ENCODE assay signal across 1 cellular context in genomic region chr7:113071465-113071864, GRCh38.
TF ChIP-seq lines count a peak whose summit lies in the region.

No MANE protein-coding gene starts in this region.

TF ChIP-seq in GM23338, 12 proteins besides CTCF, POLR2A, EP300 and RAD21 (continued from another document):
- TF ChIP-seq, protein P1, sequence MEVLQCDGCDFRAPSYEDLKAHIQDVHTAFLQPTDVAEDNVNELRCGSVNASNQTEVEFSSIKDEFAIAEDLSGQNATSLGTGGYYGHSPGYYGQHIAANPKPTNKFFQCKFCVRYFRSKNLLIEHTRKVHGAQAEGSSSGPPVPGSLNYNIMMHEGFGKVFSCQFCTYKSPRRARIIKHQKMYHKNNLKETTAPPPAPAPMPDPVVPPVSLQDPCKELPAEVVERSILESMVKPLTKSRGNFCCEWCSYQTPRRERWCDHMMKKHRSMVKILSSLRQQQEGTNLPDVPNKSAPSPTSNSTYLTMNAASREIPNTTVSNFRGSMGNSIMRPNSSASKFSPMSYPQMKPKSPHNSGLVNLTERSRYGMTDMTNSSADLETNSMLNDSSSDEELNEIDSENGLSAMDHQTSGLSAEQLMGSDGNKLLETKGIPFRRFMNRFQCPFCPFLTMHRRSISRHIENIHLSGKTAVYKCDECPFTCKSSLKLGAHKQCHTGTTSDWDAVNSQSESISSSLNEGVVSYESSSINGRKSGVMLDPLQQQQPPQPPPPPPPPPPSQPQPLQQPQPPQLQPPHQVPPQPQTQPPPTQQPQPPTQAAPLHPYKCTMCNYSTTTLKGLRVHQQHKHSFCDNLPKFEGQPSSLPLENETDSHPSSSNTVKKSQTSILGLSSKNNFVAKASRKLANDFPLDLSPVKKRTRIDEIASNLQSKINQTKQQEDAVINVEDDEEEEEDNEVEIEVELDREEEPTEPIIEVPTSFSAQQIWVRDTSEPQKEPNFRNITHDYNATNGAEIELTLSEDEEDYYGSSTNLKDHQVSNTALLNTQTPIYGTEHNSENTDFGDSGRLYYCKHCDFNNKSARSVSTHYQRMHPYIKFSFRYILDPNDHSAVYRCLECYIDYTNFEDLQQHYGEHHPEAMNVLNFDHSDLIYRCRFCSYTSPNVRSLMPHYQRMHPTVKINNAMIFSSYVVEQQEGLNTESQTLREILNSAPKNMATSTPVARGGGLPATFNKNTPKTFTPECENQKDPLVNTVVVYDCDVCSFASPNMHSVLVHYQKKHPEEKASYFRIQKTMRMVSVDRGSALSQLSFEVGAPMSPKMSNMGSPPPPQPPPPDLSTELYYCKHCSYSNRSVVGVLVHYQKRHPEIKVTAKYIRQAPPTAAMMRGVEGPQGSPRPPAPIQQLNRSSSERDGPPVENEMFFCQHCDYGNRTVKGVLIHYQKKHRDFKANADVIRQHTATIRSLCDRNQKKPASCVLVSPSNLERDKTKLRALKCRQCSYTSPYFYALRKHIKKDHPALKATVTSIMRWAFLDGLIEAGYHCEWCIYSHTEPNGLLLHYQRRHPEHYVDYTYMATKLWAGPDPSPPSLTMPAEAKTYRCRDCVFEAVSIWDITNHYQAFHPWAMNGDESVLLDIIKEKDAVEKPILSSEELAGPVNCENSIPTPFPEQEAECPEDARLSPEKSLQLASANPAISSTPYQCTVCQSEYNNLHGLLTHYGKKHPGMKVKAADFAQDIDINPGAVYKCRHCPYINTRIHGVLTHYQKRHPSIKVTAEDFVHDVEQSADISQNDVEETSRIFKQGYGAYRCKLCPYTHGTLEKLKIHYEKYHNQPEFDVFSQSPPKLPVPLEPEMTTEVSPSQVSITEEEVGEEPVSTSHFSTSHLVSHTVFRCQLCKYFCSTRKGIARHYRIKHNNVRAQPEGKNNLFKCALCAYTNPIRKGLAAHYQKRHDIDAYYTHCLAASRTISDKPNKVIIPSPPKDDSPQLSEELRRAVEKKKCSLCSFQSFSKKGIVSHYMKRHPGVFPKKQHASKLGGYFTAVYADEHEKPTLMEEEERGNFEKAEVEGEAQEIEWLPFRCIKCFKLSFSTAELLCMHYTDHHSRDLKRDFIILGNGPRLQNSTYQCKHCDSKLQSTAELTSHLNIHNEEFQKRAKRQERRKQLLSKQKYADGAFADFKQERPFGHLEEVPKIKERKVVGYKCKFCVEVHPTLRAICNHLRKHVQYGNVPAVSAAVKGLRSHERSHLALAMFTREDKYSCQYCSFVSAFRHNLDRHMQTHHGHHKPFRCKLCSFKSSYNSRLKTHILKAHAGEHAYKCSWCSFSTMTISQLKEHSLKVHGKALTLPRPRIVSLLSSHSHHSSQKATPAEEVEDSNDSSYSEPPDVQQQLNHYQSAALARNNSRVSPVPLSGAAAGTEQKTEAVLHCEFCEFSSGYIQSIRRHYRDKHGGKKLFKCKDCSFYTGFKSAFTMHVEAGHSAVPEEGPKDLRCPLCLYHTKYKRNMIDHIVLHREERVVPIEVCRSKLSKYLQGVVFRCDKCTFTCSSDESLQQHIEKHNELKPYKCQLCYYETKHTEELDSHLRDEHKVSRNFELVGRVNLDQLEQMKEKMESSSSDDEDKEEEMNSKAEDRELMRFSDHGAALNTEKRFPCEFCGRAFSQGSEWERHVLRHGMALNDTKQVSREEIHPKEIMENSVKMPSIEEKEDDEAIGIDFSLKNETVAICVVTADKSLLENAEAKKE (CRISPR knock-in tag; IDR thresholded peaks at IDR 0.05), result no peak
- TF ChIP-seq ZNF114 (CRISPR knock-in tag; IDR thresholded peaks at IDR 0.05) (no peak), EZH2phosphoT487 (IDR thresholded peaks at IDR 0.05; ENCODE audit: unreplicated experiment) (no peak)
- TF ChIP-seq, protein P2, sequence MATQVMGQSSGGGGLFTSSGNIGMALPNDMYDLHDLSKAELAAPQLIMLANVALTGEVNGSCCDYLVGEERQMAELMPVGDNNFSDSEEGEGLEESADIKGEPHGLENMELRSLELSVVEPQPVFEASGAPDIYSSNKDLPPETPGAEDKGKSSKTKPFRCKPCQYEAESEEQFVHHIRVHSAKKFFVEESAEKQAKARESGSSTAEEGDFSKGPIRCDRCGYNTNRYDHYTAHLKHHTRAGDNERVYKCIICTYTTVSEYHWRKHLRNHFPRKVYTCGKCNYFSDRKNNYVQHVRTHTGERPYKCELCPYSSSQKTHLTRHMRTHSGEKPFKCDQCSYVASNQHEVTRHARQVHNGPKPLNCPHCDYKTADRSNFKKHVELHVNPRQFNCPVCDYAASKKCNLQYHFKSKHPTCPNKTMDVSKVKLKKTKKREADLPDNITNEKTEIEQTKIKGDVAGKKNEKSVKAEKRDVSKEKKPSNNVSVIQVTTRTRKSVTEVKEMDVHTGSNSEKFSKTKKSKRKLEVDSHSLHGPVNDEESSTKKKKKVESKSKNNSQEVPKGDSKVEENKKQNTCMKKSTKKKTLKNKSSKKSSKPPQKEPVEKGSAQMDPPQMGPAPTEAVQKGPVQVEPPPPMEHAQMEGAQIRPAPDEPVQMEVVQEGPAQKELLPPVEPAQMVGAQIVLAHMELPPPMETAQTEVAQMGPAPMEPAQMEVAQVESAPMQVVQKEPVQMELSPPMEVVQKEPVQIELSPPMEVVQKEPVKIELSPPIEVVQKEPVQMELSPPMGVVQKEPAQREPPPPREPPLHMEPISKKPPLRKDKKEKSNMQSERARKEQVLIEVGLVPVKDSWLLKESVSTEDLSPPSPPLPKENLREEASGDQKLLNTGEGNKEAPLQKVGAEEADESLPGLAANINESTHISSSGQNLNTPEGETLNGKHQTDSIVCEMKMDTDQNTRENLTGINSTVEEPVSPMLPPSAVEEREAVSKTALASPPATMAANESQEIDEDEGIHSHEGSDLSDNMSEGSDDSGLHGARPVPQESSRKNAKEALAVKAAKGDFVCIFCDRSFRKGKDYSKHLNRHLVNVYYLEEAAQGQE (IDR thresholded peaks at IDR 0.05; ENCODE audit: unreplicated experiment), result no peak
